Comparison of ENCODE assay signal across 27 cellular contexts in genomic region chr2:133371286-133371685, GRCh38.
"Had no signal": no experiment of that assay in that cellular context is flagged by ENCODE, and none has a peak within 500 bp of the region (broad histone marks: within the 10 kb centered on the region; RNA-seq: fewer than 3 reads in every experiment).

No MANE protein-coding gene starts in this region.

- H3K27ac ChIP-seq: ascending aorta, cardiac muscle cell, VCaP had no signal

- H3K4me3 ChIP-seq: ascending aorta, cardiac muscle cell had no signal

- H3K36me3 ChIP-seq: ascending aorta, cardiac muscle cell had no signal

- H3K27me3 ChIP-seq: ascending aorta, cardiac muscle cell had no signal

- DNase-seq: activated B cell treated with CpG ODN at 0.5 μM for 24 hours; activated CD4-positive, alpha-beta memory T cell treated with anti-CD3 and anti-CD28 coated beads, Interleukin-2, amount 10 ng/mL, durations not matched to agents 7 days and 5 days; activated CD4-positive, alpha-beta T cell treated with anti-CD3 and anti-CD28 coated beads for 4 hours; activated CD4-positive, alpha-beta T cell treated with anti-CD3 and anti-CD28 coated beads, Interleukin-2, amount 10 ng/mL, durations not matched to agents 7 days and 5 days; activated CD4-positive, alpha-beta T cell treated with anti-CD3 and anti-CD28 coated beads, Interleukin-2, amount 50 U/mL, for 48 hours; activated CD4-positive, CD25-positive, alpha-beta regulatory T cell treated with anti-CD3 and anti-CD28 coated beads, Interleukin-2, amount 50 U/mL, for 72 hours; activated CD8-positive, alpha-beta memory T cell treated with anti-CD3 and anti-CD28 coated beads for 24 hours; activated CD8-positive, alpha-beta memory T cell treated with anti-CD3 and anti-CD28 coated beads, Interleukin-2, amount 10 ng/mL, durations not matched to agents 7 days and 5 days; activated CD8-positive, alpha-beta memory T cell treated with anti-CD3 and anti-CD28 coated beads, Interleukin-2, amount 50 U/mL, for 48 hours; activated CD8-positive, alpha-beta T cell treated with anti-CD3 and anti-CD28 coated beads, Interleukin-2, amount 10 ng/mL, durations not matched to agents 7 days and 5 days; activated effector memory CD4-positive, alpha-beta T cell treated with Interleukin-2 at 50 U/mL for 16 hours; activated gamma-delta T cell; activated naive CD4-positive, alpha-beta T cell treated with anti-CD3 and anti-CD28 coated beads, Interleukin-2, amount 10 ng/mL, durations not matched to agents 7 days and 5 days; activated naive CD4-positive, alpha-beta T cell treated with Interleukin-2 at 50 U/mL for 16 hours; activated naive CD8-positive, alpha-beta T cell treated with anti-CD3 and anti-CD28 coated beads, Interleukin-2, amount 10 ng/mL, durations not matched to agents 7 days and 5 days; activated naive CD8-positive, alpha-beta T cell treated with anti-CD3 and anti-CD28 coated beads, Interleukin-2, amount 50 U/mL, for 24 hours; activated T-cell treated with anti-CD3 and anti-CD28 coated beads, Interleukin-2, amount 50 U/mL, for 24 hours; activated T-cell treated with anti-CD3 and anti-CD28 coated beads, Interleukin-2, amount 50 U/mL, for 48 hours; amygdala; anterior cingulate cortex; caudate nucleus; cerebellar nuclear complex; T-helper 2 cell; T-helper 9 cell had no signal

- H3K4me1 ChIP-seq: ascending aorta had no signal

- H3K9me3 ChIP-seq: ascending aorta had no signal

- ATAC-seq: activated CD8-positive, alpha-beta memory T cell treated with anti-CD3 and anti-CD28 coated beads, Interleukin-2, amount 10 ng/mL, durations not matched to agents 7 days and 5 days; activated CD8-positive, alpha-beta T cell treated with anti-CD3 and anti-CD28 coated beads, Interleukin-2, amount 10 ng/mL, durations not matched to agents 7 days and 5 days; activated naive CD8-positive, alpha-beta T cell treated with anti-CD3 and anti-CD28 coated beads, Interleukin-2, amount 50 U/mL, for 24 hours had no signal
